2 cellular contexts compared by ENCODE assay signal in the genomic region with DNA sequence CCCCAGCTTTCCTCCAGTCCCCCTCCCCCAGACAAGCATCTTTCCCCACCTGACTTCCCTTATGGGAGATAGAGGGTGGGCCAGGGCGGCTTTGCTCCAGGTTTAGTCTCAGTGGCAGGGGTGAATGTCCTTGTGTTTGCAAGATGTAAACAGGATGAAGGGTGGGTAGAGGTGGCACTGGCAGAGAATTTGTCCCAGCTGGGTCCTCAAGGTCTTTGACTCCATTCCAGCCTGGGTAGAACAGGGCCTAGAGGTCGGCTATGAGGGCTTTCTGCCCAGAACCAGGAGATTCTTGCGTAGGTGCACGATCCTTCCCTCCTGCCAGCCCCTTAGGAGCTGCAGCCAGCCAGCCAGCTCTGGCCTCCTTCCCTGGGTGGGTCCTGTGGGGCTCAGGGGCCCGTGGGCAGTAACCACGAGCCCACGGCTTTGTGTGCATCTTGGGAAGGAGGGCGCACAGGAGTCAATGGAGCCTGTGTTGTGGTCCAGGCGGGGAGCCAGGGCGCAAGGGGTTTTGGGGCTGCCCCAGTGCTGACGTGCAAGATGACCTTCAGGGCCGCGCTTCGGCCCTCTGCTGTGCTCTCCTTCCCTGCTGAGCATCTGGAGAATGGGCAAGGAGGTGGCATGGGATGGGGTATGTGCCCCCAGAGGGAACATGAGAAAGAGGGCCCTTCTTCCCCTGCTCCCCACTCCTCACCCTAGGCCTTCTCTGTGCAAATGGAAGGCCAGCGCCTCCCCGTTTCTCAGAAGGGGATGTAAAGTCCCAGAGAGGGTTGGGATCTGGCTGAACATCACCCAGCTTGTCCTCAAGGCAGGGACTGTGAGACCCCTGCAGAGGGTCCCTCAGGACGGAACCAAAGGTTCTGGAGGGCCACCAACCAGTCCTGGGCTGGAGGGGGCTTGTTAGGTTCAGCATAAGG.
TF ChIP-seq lines count a peak whose summit lies in the region.

No MANE protein-coding gene starts in this region.

TF ChIP-seq in SK-N-SH, 30 proteins besides CTCF, POLR2A, EP300 and RAD21 (continued from another document):
- no peak for TF ChIP-seq REST (IDR thresholded peaks at IDR 0.05; ENCODE audit: low read depth, low read length)
- no peak for TF ChIP-seq ELF1 (IDR thresholded peaks at IDR 0.05)
- TF ChIP-seq JUND (IDR thresholded peaks at IDR 0.05) = no peak
- no peak for TF ChIP-seq ZBTB33 (IDR thresholded peaks at IDR 0.05; ENCODE audit: borderline replicate concordance, low read depth)
- no peak for TF ChIP-seq FOSL2 (IDR thresholded peaks at IDR 0.05; ENCODE audit: borderline replicate concordance, low read depth)
- TF ChIP-seq, protein P1, sequence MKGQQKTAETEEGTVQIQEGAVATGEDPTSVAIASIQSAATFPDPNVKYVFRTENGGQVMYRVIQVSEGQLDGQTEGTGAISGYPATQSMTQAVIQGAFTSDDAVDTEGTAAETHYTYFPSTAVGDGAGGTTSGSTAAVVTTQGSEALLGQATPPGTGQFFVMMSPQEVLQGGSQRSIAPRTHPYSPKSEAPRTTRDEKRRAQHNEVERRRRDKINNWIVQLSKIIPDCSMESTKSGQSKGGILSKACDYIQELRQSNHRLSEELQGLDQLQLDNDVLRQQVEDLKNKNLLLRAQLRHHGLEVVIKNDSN (IDR thresholded peaks at IDR 0.05; ENCODE audit: borderline replicate concordance, low read depth) = no peak
- TF ChIP-seq NFIC (IDR thresholded peaks at IDR 0.05; ENCODE audit: borderline replicate concordance) = no peak
- no peak for TF ChIP-seq NRF1 (IDR thresholded peaks at IDR 0.05; ENCODE audit: low read depth, low read length)
- TF ChIP-seq TEAD4 (IDR thresholded peaks at IDR 0.05; ENCODE audit: borderline replicate concordance, insufficient read depth) = no peak
- TF ChIP-seq TAF1 (IDR thresholded peaks at IDR 0.05; ENCODE audit: borderline replicate concordance, low read depth, low read length) = no peak
- no peak for TF ChIP-seq RFX5 (IDR thresholded peaks at IDR 0.05; ENCODE audit: low read length)
- no peak for TF ChIP-seq POLR2AphosphoS5 (IDR thresholded peaks at IDR 0.05; ENCODE audit: low read depth, low read length)
- no peak for TF ChIP-seq YY1 (IDR thresholded peaks at IDR 0.05; ENCODE audit: low read depth)
- no peak for TF ChIP-seq RCOR1 (IDR thresholded peaks at IDR 0.05; ENCODE audit: low read length)
- no peak for TF ChIP-seq USF2 (IDR thresholded peaks at IDR 0.05; ENCODE audit: borderline replicate concordance, low read depth, low read length)

TF ChIP-seq in SK-N-SH treated with all-trans-retinoic acid at 6 μM for 48 hours, 23 proteins besides CTCF, POLR2A, EP300 and RAD21 (continued from another document):
- TF ChIP-seq, protein P2, sequence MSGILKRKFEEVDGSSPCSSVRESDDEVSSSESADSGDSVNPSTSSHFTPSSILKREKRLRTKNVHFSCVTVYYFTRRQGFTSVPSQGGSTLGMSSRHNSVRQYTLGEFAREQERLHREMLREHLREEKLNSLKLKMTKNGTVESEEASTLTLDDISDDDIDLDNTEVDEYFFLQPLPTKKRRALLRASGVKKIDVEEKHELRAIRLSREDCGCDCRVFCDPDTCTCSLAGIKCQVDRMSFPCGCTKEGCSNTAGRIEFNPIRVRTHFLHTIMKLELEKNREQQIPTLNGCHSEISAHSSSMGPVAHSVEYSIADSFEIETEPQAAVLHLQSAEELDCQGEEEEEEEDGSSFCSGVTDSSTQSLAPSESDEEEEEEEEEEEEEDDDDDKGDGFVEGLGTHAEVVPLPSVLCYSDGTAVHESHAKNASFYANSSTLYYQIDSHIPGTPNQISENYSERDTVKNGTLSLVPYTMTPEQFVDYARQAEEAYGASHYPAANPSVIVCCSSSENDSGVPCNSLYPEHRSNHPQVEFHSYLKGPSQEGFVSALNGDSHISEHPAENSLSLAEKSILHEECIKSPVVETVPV (CRISPR knock-in tag; IDR thresholded peaks at IDR 0.05) = no peak
- no peak for TF ChIP-seq CSDC2 (CRISPR knock-in tag; IDR thresholded peaks at IDR 0.05)
- no peak for TF ChIP-seq TOX (CRISPR knock-in tag; IDR thresholded peaks at IDR 0.05; ENCODE audit: borderline replicate concordance)
- no peak for TF ChIP-seq ZFP3 (CRISPR knock-in tag; IDR thresholded peaks at IDR 0.05)
- TF ChIP-seq ZFP30 (CRISPR knock-in tag; IDR thresholded peaks at IDR 0.05) = no peak
- TF ChIP-seq, protein P3, sequence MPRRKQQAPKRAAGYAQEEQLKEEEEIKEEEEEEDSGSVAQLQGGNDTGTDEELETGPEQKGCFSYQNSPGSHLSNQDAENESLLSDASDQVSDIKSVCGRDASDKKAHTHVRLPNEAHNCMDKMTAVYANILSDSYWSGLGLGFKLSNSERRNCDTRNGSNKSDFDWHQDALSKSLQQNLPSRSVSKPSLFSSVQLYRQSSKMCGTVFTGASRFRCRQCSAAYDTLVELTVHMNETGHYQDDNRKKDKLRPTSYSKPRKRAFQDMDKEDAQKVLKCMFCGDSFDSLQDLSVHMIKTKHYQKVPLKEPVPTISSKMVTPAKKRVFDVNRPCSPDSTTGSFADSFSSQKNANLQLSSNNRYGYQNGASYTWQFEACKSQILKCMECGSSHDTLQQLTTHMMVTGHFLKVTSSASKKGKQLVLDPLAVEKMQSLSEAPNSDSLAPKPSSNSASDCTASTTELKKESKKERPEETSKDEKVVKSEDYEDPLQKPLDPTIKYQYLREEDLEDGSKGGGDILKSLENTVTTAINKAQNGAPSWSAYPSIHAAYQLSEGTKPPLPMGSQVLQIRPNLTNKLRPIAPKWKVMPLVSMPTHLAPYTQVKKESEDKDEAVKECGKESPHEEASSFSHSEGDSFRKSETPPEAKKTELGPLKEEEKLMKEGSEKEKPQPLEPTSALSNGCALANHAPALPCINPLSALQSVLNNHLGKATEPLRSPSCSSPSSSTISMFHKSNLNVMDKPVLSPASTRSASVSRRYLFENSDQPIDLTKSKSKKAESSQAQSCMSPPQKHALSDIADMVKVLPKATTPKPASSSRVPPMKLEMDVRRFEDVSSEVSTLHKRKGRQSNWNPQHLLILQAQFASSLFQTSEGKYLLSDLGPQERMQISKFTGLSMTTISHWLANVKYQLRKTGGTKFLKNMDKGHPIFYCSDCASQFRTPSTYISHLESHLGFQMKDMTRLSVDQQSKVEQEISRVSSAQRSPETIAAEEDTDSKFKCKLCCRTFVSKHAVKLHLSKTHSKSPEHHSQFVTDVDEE (CRISPR knock-in tag; IDR thresholded peaks at IDR 0.05) = no peak
